In the genomic region with DNA sequence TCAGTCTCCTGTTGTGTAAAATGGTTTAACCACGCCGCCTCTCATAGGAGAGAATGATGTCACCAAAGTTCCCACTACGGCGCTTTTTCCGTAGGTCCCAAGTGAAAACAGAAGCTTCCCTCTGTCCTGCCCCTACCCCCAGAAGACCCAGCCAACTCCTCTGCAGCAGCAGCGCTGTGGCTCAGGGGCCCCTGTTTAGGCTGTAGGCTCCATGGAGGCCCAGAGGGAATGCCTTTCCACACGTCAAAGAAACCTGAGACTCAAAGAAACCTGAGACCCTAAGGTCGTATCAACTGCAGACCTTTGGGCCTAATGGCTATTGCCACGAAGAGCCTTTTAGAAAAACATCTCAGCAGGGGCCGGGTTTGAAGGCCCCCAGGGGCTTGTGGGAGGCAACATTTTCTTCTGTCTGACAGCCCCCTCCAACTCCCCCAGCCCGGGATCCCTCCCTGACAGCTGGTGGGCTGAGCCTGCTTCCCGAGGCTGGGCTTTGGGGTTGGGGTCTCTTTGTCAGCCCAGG, we compare ENCODE assay signal across 10 cellular contexts. TPM values are rescaled to one million over a fixed set of nuclear protein-coding genes. Genes with fewer than 3 reads are reported as not detected.
DNase-seq lines count a peak whose midpoint lies in the region; ATAC-seq and TF ChIP-seq lines count a peak whose summit lies in the region.
"Had no signal": no experiment of that assay in that cellular context is flagged by ENCODE, and none has a peak within 500 bp of the region (broad histone marks: within the 10 kb centered on the region; RNA-seq: fewer than 3 reads in every experiment).

No MANE protein-coding gene starts in this region.

- no peak for TF ChIP-seq CTCF in NB4 (IDR thresholded peaks at IDR 0.05; ENCODE audit: low read depth, low read length)
- no peak for TF ChIP-seq CTCF in choroid plexus epithelial cell (conservative IDR thresholded peaks at IDR 0.05; ENCODE audit: low read depth, low read length)
- TF ChIP-seq CTCF in spleen (IDR thresholded peaks at IDR 0.05 in 8 of 11, conservative IDR thresholded peaks at IDR 0.05 in 3 of 11) = no peak

- H3K9me3 ChIP-seq in spleen = no peaks in the 10 kb centered on the region
- H3K9me3 ChIP-seq: tibial artery had no signal

- DNase-seq in NCI-H748 (lab: John Stamatoyannopoulos, UW; ENCODE audit: unreplicated experiment) = peak; percentile 68
- no peak for DNase-seq in NCI-H748 treated with DMSO at 0.1 percent for 48 hours (lab: John Stamatoyannopoulos, UW)
- peak; percentile 29 for DNase-seq in NB4 (ENCODE audit: low read depth)
- DNase-seq in choroid plexus epithelial cell (ENCODE audit: low read depth) = peak; percentile 25
- peak; percentile 41 for DNase-seq in spleen
- no peak for DNase-seq in sciatic nerve (ENCODE audit: low spot score)
- DNase-seq in NCI-H1092 treated with DMSO at 0.1 percent for 48 hours (lab: John Stamatoyannopoulos, UW) = no peak
- no peak for DNase-seq in COR-L47 (lab: John Stamatoyannopoulos, UW)
- DNase-seq: activated CD4-positive, alpha-beta T cell treated with anti-CD3 and anti-CD28 coated beads for 36 hours; tibial artery had no signal

- H3K36me3 ChIP-seq in spleen = no peaks in the 10 kb centered on the region
- H3K36me3 ChIP-seq: tibial artery had no signal

- WGBS in spleen, 5 donors = 74 to 86% (median 83%) methylated on average over 11 to 12 of the region's 12 CpGs

- intact Hi-C loops in spleen (cut with DNase I; ENCODE audit: low total_unique reads) = no loop called here
- intact Hi-C loops in sciatic nerve (cut with DNase I) = no loop called here

- no peak for TF ChIP-seq POLR2A in NB4 (IDR thresholded peaks at IDR 0.05; ENCODE audit: extremely low read depth, insufficient read length)
- TF ChIP-seq POLR2A in spleen (IDR thresholded peaks at IDR 0.05) = no peak

- peaks cover 0 to 12% (median 0%) of the 10 kb centered on the region in 7 donors for H3K27me3 ChIP-seq in spleen (replicated peaks in 1 of 7)
- H3K27me3 ChIP-seq: tibial artery had no signal

- peaks cover 3 to 74% (median 24%) of the 10 kb centered on the region in 6 donors for H3K4me1 ChIP-seq in spleen
- H3K4me1 ChIP-seq: tibial artery had no signal

- peak overlapping the region in 3 of 8 donors; percentile 83 to 90 (median 85) for H3K27ac ChIP-seq in spleen
- H3K27ac ChIP-seq: tibial artery had no signal

- no peak for ATAC-seq in sciatic nerve
- ATAC-seq: activated CD4-positive, alpha-beta T cell treated with anti-CD3 and anti-CD28 coated beads for 36 hours had no signal

- H3K4me3 ChIP-seq in NB4 (ENCODE audit: low read depth, low read length) (no peak overlapping the region), choroid plexus epithelial cell (ENCODE audit: low read depth, low read length) (no peak overlapping the region), spleen (no peak overlapping the region)
- H3K4me3 ChIP-seq: tibial artery had no signal

RNA-seq across cellular contexts. Expression of gene MEAK7, which starts 43.1 kb away (rescaled TPM):
- total RNA-seq in spleen (10 to 100 TPM in 5 of 7 donors, 1 to 10 TPM in 2; 9.4 to 14.9 (median 11.1) TPM), sciatic nerve (21.8 TPM)
- 1 to 10 TPM; 1.5 to 2.7 (median 1.5) TPM for polyA plus RNA-seq in spleen

Comparison
In these comparisons a context has a peak if more than half of its experiments do, and no peak if none do; other contexts are left out.
1. DNase-seq: peak in NCI-H748 (single experiment), NB4 (single experiment), choroid plexus epithelial cell (single experiment) and spleen (single experiment); none in NCI-H748 treated with DMSO at 0.1 percent for 48 hours (single experiment), sciatic nerve (single experiment), NCI-H1092 treated with DMSO at 0.1 percent for 48 hours (single experiment) and COR-L47 (single experiment).